ENCODE assay signal across 24 cellular contexts in genomic region chr6:125182237-125183018, GRCh38. TPM values are rescaled to one million over a fixed set of nuclear protein-coding genes. Genes with fewer than 3 reads are reported as not detected.
DNase-seq lines count a peak whose midpoint lies in the region; ATAC-seq, FAIRE-seq and TF ChIP-seq lines count a peak whose summit lies in the region.
"Had no signal": no experiment of that assay in that cellular context is flagged by ENCODE, and none has a peak within 500 bp of the region (broad histone marks: within the 10 kb centered on the region; RNA-seq: fewer than 3 reads in every experiment).

No MANE protein-coding gene starts in this region.

- H3K27ac Mint-ChIP-seq in chondrocyte (ENCODE audit: unreplicated experiment) (peak overlapping the region; percentile 90), osteocyte (ENCODE audit: unreplicated experiment) (peak overlapping the region; percentile 59)
- H3K27ac Mint-ChIP-seq in activated T-cell treated with anti-CD3 and anti-CD28 coated beads, Interleukin-2, amount 50 U/mL, for 72 hours: no peak overlapping the region
- H3K27ac Mint-ChIP-seq: stimulated activated naive CD8-positive, alpha-beta T cell treated with anti-CD3 and anti-CD28 coated beads, Interleukin-15, Interleukin-2, amounts not matched to agents 100 ng/mL and 50 ng/mL, for 24 hours had no signal

- TF ChIP-seq CTCF in chondrocyte (IDR thresholded peaks at IDR 0.05) (no peak), osteocyte (IDR thresholded peaks at IDR 0.05) (no peak)

- intact Hi-C loops in Right ventricle myocardium superior (cut with DNase I): no loop called here

- FAIRE-seq in HTR-8/SVneo (lab: Jason Lieb, UNC): no peak

- H3K4me3 Mint-ChIP-seq in chondrocyte (ENCODE audit: unreplicated experiment): no peak overlapping the region
- no peak overlapping the region for H3K4me3 Mint-ChIP-seq in osteocyte (ENCODE audit: unreplicated experiment)
- H3K4me3 Mint-ChIP-seq in activated T-cell treated with anti-CD3 and anti-CD28 coated beads, Interleukin-2, amount 50 U/mL, for 72 hours: no peak overlapping the region
- H3K4me3 Mint-ChIP-seq: stimulated activated naive CD8-positive, alpha-beta T cell treated with anti-CD3 and anti-CD28 coated beads, Interleukin-15, Interleukin-2, amounts not matched to agents 100 ng/mL and 50 ng/mL, for 24 hours had no signal

- H3K9me3 Mint-ChIP-seq in chondrocyte (ENCODE audit: low read depth) (no peaks in the 10 kb centered on the region), osteocyte (ENCODE audit: unreplicated experiment) (no peaks in the 10 kb centered on the region)
- H3K9me3 Mint-ChIP-seq in activated T-cell treated with anti-CD3 and anti-CD28 coated beads, Interleukin-2, amount 50 U/mL, for 72 hours: no peaks in the 10 kb centered on the region
- H3K9me3 Mint-ChIP-seq: stimulated activated naive CD8-positive, alpha-beta T cell treated with anti-CD3 and anti-CD28 coated beads, Interleukin-15, Interleukin-2, amounts not matched to agents 100 ng/mL and 50 ng/mL, for 24 hours had no signal

- no peaks in the 10 kb centered on the region for H3K27me3 Mint-ChIP-seq in chondrocyte (ENCODE audit: low read depth)
- no peaks in the 10 kb centered on the region for H3K27me3 Mint-ChIP-seq in osteocyte (ENCODE audit: unreplicated experiment)
- H3K27me3 Mint-ChIP-seq in activated T-cell treated with anti-CD3 and anti-CD28 coated beads, Interleukin-2, amount 50 U/mL, for 72 hours (ENCODE audit: low read depth): peaks cover 19% of the 10 kb centered on the region

- ATAC-seq in Right ventricle myocardium superior (ENCODE audit: poor library complexity): no peak
- no peak for ATAC-seq in activated T-cell treated with anti-CD3 and anti-CD28 coated beads, Interleukin-2, amount 50 U/mL, for 72 hours (replicated peaks in 1 of 2)
- ATAC-seq: activated CD4-positive, CD25-positive, alpha-beta regulatory T cell treated with anti-CD3 and anti-CD28 coated beads, Interleukin-2, amount 50 U/mL, for 24 hours; HCT116; left colon; right cardiac atrium; Right ventricle myocardium inferior had no signal

- H3K36me3 Mint-ChIP-seq in chondrocyte (ENCODE audit: low read depth) (no peaks in the 10 kb centered on the region), osteocyte (ENCODE audit: unreplicated experiment) (no peaks in the 10 kb centered on the region)
- H3K36me3 Mint-ChIP-seq in activated T-cell treated with anti-CD3 and anti-CD28 coated beads, Interleukin-2, amount 50 U/mL, for 72 hours (ENCODE audit: insufficient read depth in 2 of 2): no peaks in the 10 kb centered on the region

- peaks cover 37% of the 10 kb centered on the region for H3K4me1 Mint-ChIP-seq in chondrocyte (ENCODE audit: low read depth)
- peaks cover 17% of the 10 kb centered on the region for H3K4me1 Mint-ChIP-seq in osteocyte (ENCODE audit: unreplicated experiment)
- no peaks in the 10 kb centered on the region for H3K4me1 Mint-ChIP-seq in activated T-cell treated with anti-CD3 and anti-CD28 coated beads, Interleukin-2, amount 50 U/mL, for 72 hours (ENCODE audit: low read depth)

- DNase-seq in NCI-H1417 (lab: John Stamatoyannopoulos, UW) (peak in 2 of 3 experiments; percentile 16 to 50), NCI-H1417 treated with DMSO at 0.1 percent for 48 hours (lab: John Stamatoyannopoulos, UW) (no peak), NCI-H748 (lab: John Stamatoyannopoulos, UW; ENCODE audit: unreplicated experiment) (peak; percentile 40), chondrocyte (ENCODE audit: low spot score) (no peak), osteocyte (ENCODE audit: extremely low spot score, unreplicated experiment) (no peak), Right ventricle myocardium superior (no peak), HTR-8/SVneo (ENCODE audit: insufficient read length, low spot score) (no peak)
- DNase-seq in activated T-cell treated with anti-CD3 and anti-CD28 coated beads, Interleukin-2, amount 50 U/mL, for 72 hours: no peak
- DNase-seq: activated CD4-positive, alpha-beta T cell treated with anti-CD3 and anti-CD28 coated beads, Interleukin-2, amount 50 U/mL, for 48 hours; activated T-cell treated with anti-CD3 and anti-CD28 coated beads, Interleukin-2, amount 50 U/mL, for 48 hours; DND-41; hippocampal formation; left colon; NCI-H187 treated with DMSO at 0.1 percent for 48 hours; NCI-H446; PC-9; right cardiac atrium; stimulated activated CD4-positive, alpha-beta T cell treated with anti-CD3 and anti-CD28 coated beads, Interleukin-2, amount 100 ng/mL, for 24 hours; T-helper 2 cell; testis had no signal

RNA-seq across cellular contexts. Expression of gene TPD52L1, which starts 28.9 kb away (rescaled TPM):
- total RNA-seq in chondrocyte (24.1 to 52.8 TPM (median 48.0 TPM) in 3 replicates), osteocyte (7.2 and 9.9 TPM in 2 replicates), Right ventricle myocardium superior (43.5 TPM)
- total RNA-seq in activated T-cell treated with anti-CD3 and anti-CD28 coated beads, Interleukin-2, amount 50 U/mL, for 72 hours: under 1 TPM; 0.50 to 0.56 TPM

Comparison
In these comparisons a context has a peak if more than half of its experiments do, and no peak if none do; other contexts are left out.
1. DNase-seq: peak in NCI-H1417 (2 of 3) and NCI-H748 (single experiment); none in NCI-H1417 treated with DMSO at 0.1 percent for 48 hours (single experiment), chondrocyte (single experiment), osteocyte (single experiment), Right ventricle myocardium superior (single experiment), HTR-8/SVneo (single experiment) and activated T-cell treated with anti-CD3 and anti-CD28 coated beads, Interleukin-2, amount 50 U/mL, for 72 hours (0 of 2).